Comparison of ENCODE assay signal across 1 cellular context in genomic region chr6:36302227-36302976, GRCh38.
TF ChIP-seq lines count a peak whose summit lies in the region.

No MANE protein-coding gene starts in this region.

TF ChIP-seq in GM12878, 131 proteins besides CTCF, POLR2A, EP300 and RAD21 (continued from another document):
- TF ChIP-seq, protein P1, sequence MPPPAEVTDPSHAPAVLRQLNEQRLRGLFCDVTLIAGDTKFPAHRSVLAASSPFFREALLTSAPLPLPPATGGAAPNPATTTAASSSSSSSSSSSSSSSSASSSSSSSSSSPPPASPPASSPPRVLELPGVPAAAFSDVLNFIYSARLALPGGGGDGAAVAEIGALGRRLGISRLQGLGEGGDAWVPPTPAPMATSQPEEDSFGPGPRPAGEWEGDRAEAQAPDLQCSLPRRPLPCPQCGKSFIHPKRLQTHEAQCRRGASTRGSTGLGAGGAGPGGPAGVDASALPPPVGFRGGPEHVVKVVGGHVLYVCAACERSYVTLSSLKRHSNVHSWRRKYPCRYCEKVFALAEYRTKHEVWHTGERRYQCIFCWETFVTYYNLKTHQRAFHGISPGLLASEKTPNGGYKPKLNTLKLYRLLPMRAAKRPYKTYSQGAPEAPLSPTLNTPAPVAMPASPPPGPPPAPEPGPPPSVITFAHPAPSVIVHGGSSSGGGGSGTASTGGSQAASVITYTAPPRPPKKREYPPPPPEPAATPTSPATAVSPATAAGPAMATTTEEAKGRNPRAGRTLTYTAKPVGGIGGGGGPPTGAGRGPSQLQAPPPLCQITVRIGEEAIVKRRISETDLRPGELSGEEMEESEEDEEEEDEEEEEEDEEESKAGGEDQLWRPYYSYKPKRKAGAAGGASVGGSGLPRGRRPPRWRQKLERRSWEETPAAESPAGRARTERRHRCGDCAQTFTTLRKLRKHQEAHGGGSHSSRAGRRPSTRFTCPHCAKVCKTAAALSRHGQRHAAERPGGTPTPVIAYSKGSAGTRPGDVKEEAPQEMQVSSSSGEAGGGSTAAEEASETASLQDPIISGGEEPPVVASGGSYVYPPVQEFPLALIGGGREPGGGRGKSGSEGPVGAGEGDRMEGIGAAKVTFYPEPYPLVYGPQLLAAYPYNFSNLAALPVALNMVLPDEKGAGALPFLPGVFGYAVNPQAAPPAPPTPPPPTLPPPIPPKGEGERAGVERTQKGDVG (CRISPR knock-in tag; IDR thresholded peaks at IDR 0.05) = no peak
